In the genomic region with DNA sequence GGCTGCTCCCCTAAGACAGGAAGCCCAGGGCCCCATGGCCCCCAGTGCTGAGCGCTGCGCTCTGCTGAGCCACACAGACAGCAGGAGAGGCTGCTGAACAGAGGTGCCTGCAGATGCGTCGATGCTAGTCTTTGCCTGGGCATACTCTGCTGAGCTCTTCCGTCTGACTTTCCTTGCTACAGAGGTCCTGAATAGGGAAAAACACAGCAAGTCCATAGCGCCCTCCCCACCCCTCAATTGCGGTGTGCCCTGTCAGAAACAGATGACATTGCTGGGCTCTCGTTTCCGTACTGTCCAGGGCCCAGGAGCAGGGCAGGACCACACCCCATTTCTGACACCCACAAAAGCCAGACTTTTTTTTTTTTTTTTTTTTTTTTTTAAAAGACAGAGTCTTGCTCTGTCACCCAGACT, we compare ENCODE assay signal across 10 cellular contexts.
DNase-seq lines count a peak whose midpoint lies in the region; ATAC-seq and TF ChIP-seq lines count a peak whose summit lies in the region.
"Had no signal": no experiment of that assay in that cellular context is flagged by ENCODE, and none has a peak within 500 bp of the region (broad histone marks: within the 10 kb centered on the region; RNA-seq: fewer than 3 reads in every experiment).

No MANE protein-coding gene starts in this region.

- no peaks in the 10 kb centered on the region for H3F3A ChIP-seq in neural cell (ENCODE audit: insufficient read depth, low read length, poor library complexity, severe bottlenecking)

- no peaks in the 10 kb centered on the region for H3K27me3 Mint-ChIP-seq in WTC11 (ENCODE audit: low read depth)

- H3K9me2 ChIP-seq in neural cell (ENCODE audit: insufficient read depth, low read length) = no peaks in the 10 kb centered on the region

- POLR2A ChIA-PET in WTC11 (lab: Charles Lee) = interaction anchor here (0.8 kb wide), 1 partner anchor 99 kb away, joined by 7 read pairs; no protein-coding TSS in a partner anchor
- POLR2A ChIA-PET in RWPE1 (lab: Yijun Ruan, JAX; ENCODE audit: low non-redundant PET) = no interaction called here

- CTCF ChIA-PET in WTC11 (lab: Charles Lee) = interaction anchor here (0.6 to 1.5 kb wide), 4 partner anchors 14 to 99 kb away, joined by 3 to 6 read pairs (median 4); no protein-coding TSS in a partner anchor
- CTCF ChIA-PET in RWPE1 (lab: Yijun Ruan, JAX) = no interaction called here

- no peak for DNase-seq in WTC11 (ENCODE audit: low spot score)
- DNase-seq in stimulated activated CD4-positive, alpha-beta T cell treated with anti-CD3 and anti-CD28 coated beads, Interleukin-15, amount 100 ng/mL, for 24 hours = no peak
- no peak for DNase-seq in left lung
- no peak for DNase-seq in NCI-H345 (lab: John Stamatoyannopoulos, UW)
- DNase-seq in RWPE1 (ENCODE audit: low spot score) = no peak
- DNase-seq: Right ventricle myocardium superior had no signal

- H3K36me3 ChIP-seq in neural cell (ENCODE audit: insufficient read depth, low read length) (peaks cover 18% of the 10 kb centered on the region), left lung (no peaks in the 10 kb centered on the region)

- H3K9me3 ChIP-seq in neural cell (ENCODE audit: low read length) (no peaks in the 10 kb centered on the region), left lung (no peaks in the 10 kb centered on the region)

- H4K20me1 ChIP-seq in neural cell (ENCODE audit: insufficient read depth) = no peaks in the 10 kb centered on the region

- no peak overlapping the region for H3K4me3 Mint-ChIP-seq in WTC11

- no peaks in the 10 kb centered on the region for H3K4me1 ChIP-seq in left lung

- TF ChIP-seq CTCF in WTC11 (IDR thresholded peaks at IDR 0.05) (no peak), neural cell (IDR thresholded peaks at IDR 0.05; ENCODE audit: poor library complexity, severe bottlenecking) (no peak), left lung (IDR thresholded peaks at IDR 0.05) (no peak), RWPE1 (conservative IDR thresholded peaks at IDR 0.05; ENCODE audit: low read depth) (no peak)

- H3K9ac ChIP-seq in neural cell (ENCODE audit: low read length) = no peak overlapping the region

- no peaks in the 10 kb centered on the region for H3K79me2 ChIP-seq in neural cell (replicated peaks; ENCODE audit: insufficient read depth, low read length)

- intact Hi-C loops in left lung (cut with DNase I) = no loop called here

- H3K27ac ChIP-seq in neural cell (ENCODE audit: low read length) (peak overlapping the region; percentile 15), left lung (no peak overlapping the region), RWPE1 (no peak overlapping the region)

- H3K4me1 Mint-ChIP-seq in WTC11 = peaks cover 37% of the 10 kb centered on the region

- no peak overlapping the region for H3K27ac Mint-ChIP-seq in WTC11

- H3K36me3 Mint-ChIP-seq in WTC11 = peaks cover 14% of the 10 kb centered on the region

- H3K27me3 ChIP-seq in neural cell (ENCODE audit: insufficient read depth, low read depth, low read length) = no peaks in the 10 kb centered on the region
- H3K27me3 ChIP-seq in left lung = no peaks in the 10 kb centered on the region

- H3K4me3 ChIP-seq in neural cell (ENCODE audit: low read length) (peak overlapping the region; percentile 27), left lung (no peak overlapping the region)

- no peak for TF ChIP-seq RAD21 in neural cell (conservative IDR thresholded peaks at IDR 0.05)

- no peak overlapping the region for H2AFZ ChIP-seq in neural cell (ENCODE audit: low read depth, low read length)

- H3K4me2 ChIP-seq in neural cell (ENCODE audit: low read length) = peak overlapping the region; percentile 5

- ATAC-seq in GM19023 (IDR thresholded peaks at IDR 0.05; ENCODE audit: unreplicated experiment) (peak; percentile 52), HG02623 (IDR thresholded peaks at IDR 0.05; ENCODE audit: unreplicated experiment) (peak; percentile 62), WTC11 (peak; percentile 66), left lung (no peak)
- ATAC-seq: sciatic nerve had no signal

- TF ChIP-seq EP300 in neural cell (conservative IDR thresholded peaks at IDR 0.05; ENCODE audit: poor library complexity, severe bottlenecking) = no peak

- H3K9me3 Mint-ChIP-seq in WTC11 = no peaks in the 10 kb centered on the region

TF ChIP-seq in WTC11, 78 proteins besides CTCF, POLR2A, EP300 and RAD21 (continues in another document):
- TF ChIP-seq, protein P1, sequence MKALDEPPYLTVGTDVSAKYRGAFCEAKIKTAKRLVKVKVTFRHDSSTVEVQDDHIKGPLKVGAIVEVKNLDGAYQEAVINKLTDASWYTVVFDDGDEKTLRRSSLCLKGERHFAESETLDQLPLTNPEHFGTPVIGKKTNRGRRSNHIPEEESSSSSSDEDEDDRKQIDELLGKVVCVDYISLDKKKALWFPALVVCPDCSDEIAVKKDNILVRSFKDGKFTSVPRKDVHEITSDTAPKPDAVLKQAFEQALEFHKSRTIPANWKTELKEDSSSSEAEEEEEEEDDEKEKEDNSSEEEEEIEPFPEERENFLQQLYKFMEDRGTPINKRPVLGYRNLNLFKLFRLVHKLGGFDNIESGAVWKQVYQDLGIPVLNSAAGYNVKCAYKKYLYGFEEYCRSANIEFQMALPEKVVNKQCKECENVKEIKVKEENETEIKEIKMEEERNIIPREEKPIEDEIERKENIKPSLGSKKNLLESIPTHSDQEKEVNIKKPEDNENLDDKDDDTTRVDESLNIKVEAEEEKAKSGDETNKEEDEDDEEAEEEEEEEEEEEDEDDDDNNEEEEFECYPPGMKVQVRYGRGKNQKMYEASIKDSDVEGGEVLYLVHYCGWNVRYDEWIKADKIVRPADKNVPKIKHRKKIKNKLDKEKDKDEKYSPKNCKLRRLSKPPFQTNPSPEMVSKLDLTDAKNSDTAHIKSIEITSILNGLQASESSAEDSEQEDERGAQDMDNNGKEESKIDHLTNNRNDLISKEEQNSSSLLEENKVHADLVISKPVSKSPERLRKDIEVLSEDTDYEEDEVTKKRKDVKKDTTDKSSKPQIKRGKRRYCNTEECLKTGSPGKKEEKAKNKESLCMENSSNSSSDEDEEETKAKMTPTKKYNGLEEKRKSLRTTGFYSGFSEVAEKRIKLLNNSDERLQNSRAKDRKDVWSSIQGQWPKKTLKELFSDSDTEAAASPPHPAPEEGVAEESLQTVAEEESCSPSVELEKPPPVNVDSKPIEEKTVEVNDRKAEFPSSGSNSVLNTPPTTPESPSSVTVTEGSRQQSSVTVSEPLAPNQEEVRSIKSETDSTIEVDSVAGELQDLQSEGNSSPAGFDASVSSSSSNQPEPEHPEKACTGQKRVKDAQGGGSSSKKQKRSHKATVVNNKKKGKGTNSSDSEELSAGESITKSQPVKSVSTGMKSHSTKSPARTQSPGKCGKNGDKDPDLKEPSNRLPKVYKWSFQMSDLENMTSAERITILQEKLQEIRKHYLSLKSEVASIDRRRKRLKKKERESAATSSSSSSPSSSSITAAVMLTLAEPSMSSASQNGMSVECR (CRISPR knock-in tag; IDR thresholded peaks at IDR 0.05; ENCODE audit: borderline replicate concordance) = no peak
- TF ChIP-seq SOX15 (CRISPR knock-in tag; IDR thresholded peaks at IDR 0.05) = no peak

TF ChIP-seq in neural cell, 6 proteins besides CTCF, POLR2A, EP300 and RAD21:
- TF ChIP-seq TAF1 (IDR thresholded peaks at IDR 0.05; ENCODE audit: low read depth) (no peak), MXI1 (conservative IDR thresholded peaks at IDR 0.05; ENCODE audit: poor library complexity, severe bottlenecking) (no peak), SMC3 (conservative IDR thresholded peaks at IDR 0.05; ENCODE audit: poor library complexity) (no peak), EZH2 (IDR thresholded peaks at IDR 0.05; ENCODE audit: borderline replicate concordance, insufficient read depth, low read length, poor library complexity, severe bottlenecking) (no peak), POLR2AphosphoS5 (IDR thresholded peaks at IDR 0.05) (no peak)
- TF ChIP-seq, protein P2, sequence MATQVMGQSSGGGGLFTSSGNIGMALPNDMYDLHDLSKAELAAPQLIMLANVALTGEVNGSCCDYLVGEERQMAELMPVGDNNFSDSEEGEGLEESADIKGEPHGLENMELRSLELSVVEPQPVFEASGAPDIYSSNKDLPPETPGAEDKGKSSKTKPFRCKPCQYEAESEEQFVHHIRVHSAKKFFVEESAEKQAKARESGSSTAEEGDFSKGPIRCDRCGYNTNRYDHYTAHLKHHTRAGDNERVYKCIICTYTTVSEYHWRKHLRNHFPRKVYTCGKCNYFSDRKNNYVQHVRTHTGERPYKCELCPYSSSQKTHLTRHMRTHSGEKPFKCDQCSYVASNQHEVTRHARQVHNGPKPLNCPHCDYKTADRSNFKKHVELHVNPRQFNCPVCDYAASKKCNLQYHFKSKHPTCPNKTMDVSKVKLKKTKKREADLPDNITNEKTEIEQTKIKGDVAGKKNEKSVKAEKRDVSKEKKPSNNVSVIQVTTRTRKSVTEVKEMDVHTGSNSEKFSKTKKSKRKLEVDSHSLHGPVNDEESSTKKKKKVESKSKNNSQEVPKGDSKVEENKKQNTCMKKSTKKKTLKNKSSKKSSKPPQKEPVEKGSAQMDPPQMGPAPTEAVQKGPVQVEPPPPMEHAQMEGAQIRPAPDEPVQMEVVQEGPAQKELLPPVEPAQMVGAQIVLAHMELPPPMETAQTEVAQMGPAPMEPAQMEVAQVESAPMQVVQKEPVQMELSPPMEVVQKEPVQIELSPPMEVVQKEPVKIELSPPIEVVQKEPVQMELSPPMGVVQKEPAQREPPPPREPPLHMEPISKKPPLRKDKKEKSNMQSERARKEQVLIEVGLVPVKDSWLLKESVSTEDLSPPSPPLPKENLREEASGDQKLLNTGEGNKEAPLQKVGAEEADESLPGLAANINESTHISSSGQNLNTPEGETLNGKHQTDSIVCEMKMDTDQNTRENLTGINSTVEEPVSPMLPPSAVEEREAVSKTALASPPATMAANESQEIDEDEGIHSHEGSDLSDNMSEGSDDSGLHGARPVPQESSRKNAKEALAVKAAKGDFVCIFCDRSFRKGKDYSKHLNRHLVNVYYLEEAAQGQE (IDR thresholded peaks at IDR 0.05; ENCODE audit: borderline replicate concordance) = no peak
